1 cellular context compared by ENCODE assay signal in genomic region chr15:56036546-56037067, GRCh38.
TF ChIP-seq lines count a peak whose summit lies in the region.

No MANE protein-coding gene starts in this region.

TF ChIP-seq in HEK293, 187 proteins besides CTCF, POLR2A, EP300 and RAD21 (continued from another document):
- TF ChIP-seq ZNF704 (tag by site-specific recombination; IDR thresholded peaks at IDR 0.05) (no peak), ZNF221 (tag by site-specific recombination; IDR thresholded peaks at IDR 0.05; ENCODE audit: borderline replicate concordance) (no peak), ZNF157 (tag by site-specific recombination; IDR thresholded peaks at IDR 0.05) (0 out of 2 replicates have a peak, but pooled peaks have one; percentile 37)
